ENCODE assay signal across 1 cellular context in genomic region chr3:129231331-129232119, GRCh38.
TF ChIP-seq lines count a peak whose summit lies in the region.

No MANE protein-coding gene starts in this region.

TF ChIP-seq in H1, 55 proteins besides CTCF, POLR2A, EP300 and RAD21:
- no peak for TF ChIP-seq HDAC2 (IDR thresholded peaks at IDR 0.05; ENCODE audit: borderline replicate concordance in 1 of 2, low read depth in 2 of 2, low read length in 2 of 2)
- TF ChIP-seq MAFK (IDR thresholded peaks at IDR 0.05; ENCODE audit: low read depth, low read length): no peak
- no peak for TF ChIP-seq EZH2 (IDR thresholded peaks at IDR 0.05; ENCODE audit: low read depth, low read length, severe bottlenecking)
- TF ChIP-seq TEAD4 (IDR thresholded peaks at IDR 0.05; ENCODE audit: low read depth, low read length): no peak
- TF ChIP-seq GTF2F1 (IDR thresholded peaks at IDR 0.05; ENCODE audit: borderline replicate concordance, low read depth, low read length): no peak
- no peak for TF ChIP-seq NRF1 (IDR thresholded peaks at IDR 0.05; ENCODE audit: low read depth, low read length)
- no peak for TF ChIP-seq POLR2AphosphoS5 (IDR thresholded peaks at IDR 0.05; ENCODE audit: low read depth, low read length)
TF ChIP-seq in H1: peak in this region for 0.
